In the genomic region with DNA sequence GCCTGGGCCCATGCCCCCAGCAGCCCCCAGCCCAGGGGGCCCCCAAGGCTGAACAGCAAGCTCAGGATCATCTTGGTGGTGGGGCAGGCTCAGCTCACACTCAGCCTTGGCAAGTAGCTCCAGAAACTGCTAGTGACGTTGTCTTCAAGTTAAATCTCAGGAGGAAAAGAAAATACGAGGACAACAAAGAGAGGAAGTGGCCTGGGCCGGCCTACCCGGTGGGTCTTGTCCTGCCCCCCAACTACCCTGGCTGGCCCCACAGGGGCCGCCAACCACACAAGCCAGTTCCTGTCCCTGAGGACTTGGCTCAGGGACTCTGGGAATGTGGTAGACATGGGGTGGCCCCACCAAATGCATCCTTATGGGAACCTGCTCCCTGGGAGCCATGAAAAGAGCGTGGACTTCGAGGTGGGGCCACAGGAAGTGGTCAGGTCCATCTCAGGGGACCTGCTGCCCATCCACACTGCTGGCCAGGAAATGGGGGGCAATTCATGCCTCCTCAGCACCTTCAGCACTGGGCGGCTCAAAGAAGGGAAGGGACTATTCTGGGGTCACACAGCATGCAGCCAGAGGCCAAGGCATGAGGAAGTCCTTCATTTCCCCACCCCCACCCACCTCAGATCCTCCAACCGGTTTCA, we compare ENCODE assay signal across 16 cellular contexts. TPM values are rescaled to one million over a fixed set of nuclear protein-coding genes. Genes with fewer than 3 reads are reported as not detected.
A peak's percentile ranks its signal among the peaks of the same experiment; 100 is the strongest.
DNase-seq lines count a peak whose midpoint lies in the region; ATAC-seq, FAIRE-seq and TF ChIP-seq lines count a peak whose summit lies in the region.
"Had no signal": no experiment of that assay in that cellular context is flagged by ENCODE, and none has a peak within 500 bp of the region (broad histone marks: within the 10 kb centered on the region; RNA-seq: fewer than 3 reads in every experiment).

A gene with protein sequence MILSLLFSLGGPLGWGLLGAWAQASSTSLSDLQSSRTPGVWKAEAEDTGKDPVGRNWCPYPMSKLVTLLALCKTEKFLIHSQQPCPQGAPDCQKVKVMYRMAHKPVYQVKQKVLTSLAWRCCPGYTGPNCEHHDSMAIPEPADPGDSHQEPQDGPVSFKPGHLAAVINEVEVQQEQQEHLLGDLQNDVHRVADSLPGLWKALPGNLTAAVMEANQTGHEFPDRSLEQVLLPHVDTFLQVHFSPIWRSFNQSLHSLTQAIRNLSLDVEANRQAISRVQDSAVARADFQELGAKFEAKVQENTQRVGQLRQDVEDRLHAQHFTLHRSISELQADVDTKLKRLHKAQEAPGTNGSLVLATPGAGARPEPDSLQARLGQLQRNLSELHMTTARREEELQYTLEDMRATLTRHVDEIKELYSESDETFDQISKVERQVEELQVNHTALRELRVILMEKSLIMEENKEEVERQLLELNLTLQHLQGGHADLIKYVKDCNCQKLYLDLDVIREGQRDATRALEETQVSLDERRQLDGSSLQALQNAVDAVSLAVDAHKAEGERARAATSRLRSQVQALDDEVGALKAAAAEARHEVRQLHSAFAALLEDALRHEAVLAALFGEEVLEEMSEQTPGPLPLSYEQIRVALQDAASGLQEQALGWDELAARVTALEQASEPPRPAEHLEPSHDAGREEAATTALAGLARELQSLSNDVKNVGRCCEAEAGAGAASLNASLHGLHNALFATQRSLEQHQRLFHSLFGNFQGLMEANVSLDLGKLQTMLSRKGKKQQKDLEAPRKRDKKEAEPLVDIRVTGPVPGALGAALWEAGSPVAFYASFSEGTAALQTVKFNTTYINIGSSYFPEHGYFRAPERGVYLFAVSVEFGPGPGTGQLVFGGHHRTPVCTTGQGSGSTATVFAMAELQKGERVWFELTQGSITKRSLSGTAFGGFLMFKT (minus strand): TSS at position 145 of the 638 bp plus-strand sequence. CDS start 74 bp downstream, at position 71.

- no peak within 1 kb of the TSS for H2AFZ ChIP-seq in trophoblast cell (ENCODE audit: insufficient read depth, low read length, poor library complexity)

- intact Hi-C loops in ascending aorta (cut with DNase I): loop anchor here (5.0 to 10.0 kb wide), 2 partner anchors 245 to 433 kb away; a partner anchor contains a TSS
- intact Hi-C loops in left cardiac atrium (cut with DNase I): no loop called here

- no peak within 1 kb of the TSS for H3K23ac ChIP-seq in trophoblast cell (ENCODE audit: low read length)

- no peak within 1 kb of the TSS for H3K4me3 ChIP-seq in A549
- H3K4me3 ChIP-seq in ascending aorta: peak within 1 kb of the TSS; percentile 20 to 42
- no peak within 1 kb of the TSS for H3K4me3 ChIP-seq in trophoblast cell (ENCODE audit: low read depth, low read length)

- H3K14ac ChIP-seq in trophoblast cell (ENCODE audit: low read length): peak within 1 kb of the TSS; percentile 26

- no peak within 1 kb of the TSS for H3K4ac ChIP-seq in trophoblast cell (ENCODE audit: low read depth, low read length)

- no peak for FAIRE-seq in A549 (lab: Jason Lieb, UNC)
- FAIRE-seq: colon, islet of Langerhans had no signal

- H2BK12ac ChIP-seq in trophoblast cell (ENCODE audit: low read length): peak within 1 kb of the TSS; percentile 44

- WGBS in A549 (ENCODE audit: missing lambda C conversion rate): 91% methylated on average over 8 of the region's 9 CpGs
- no CpG with 5 or more reads among the region's 9 CpGs for WGBS in trophoblast cell (ENCODE audit: extremely low coverage, insufficient coverage, insufficient read length)

- H3K79me2 ChIP-seq in trophoblast cell (ENCODE audit: control insufficient read depth, insufficient read depth, low read length, poor library complexity): peaks cover 2% of the 10 kb centered on the region

- H3K9me3 ChIP-seq in A549 (no peaks in the 10 kb centered on the region), ascending aorta (no peaks in the 10 kb centered on the region), trophoblast cell (ENCODE audit: insufficient read depth, low read depth, low read length) (peaks cover 12% of the 10 kb centered on the region)

- H3K27ac ChIP-seq in A549 (peak within 1 kb of the TSS; percentile 68 to 89), ascending aorta (peak within 1 kb of the TSS; percentile 95 to 98), trophoblast cell (ENCODE audit: low read depth, low read length) (no peak within 1 kb of the TSS)

- no peak within 1 kb of the TSS for H4K8ac ChIP-seq in trophoblast cell (ENCODE audit: low read depth, low read length)

- H3K4me1 ChIP-seq in A549 (peaks cover 56% of the 10 kb centered on the region), ascending aorta (peaks cover 58 to 67% of the 10 kb centered on the region in 2 donors), trophoblast cell (ENCODE audit: control insufficient read depth in 1 of 2, insufficient read depth in 2 of 2, low read length in 2 of 2) (peaks cover 34 to 45% of the 10 kb centered on the region in 2 experiments)

- H4K12ac ChIP-seq in trophoblast cell (ENCODE audit: low read depth, low read length): no peak within 1 kb of the TSS

- TF ChIP-seq RAD21 in A549 (conservative IDR thresholded peaks at IDR 0.05 in 1 of 2, IDR thresholded peaks at IDR 0.05 in 1 of 2): no peak

- H2BK5ac ChIP-seq in trophoblast cell (ENCODE audit: low read depth, low read length, poor library complexity): no peak within 1 kb of the TSS

- peak within 1 kb of the TSS; percentile 48 for H2AK5ac ChIP-seq in trophoblast cell (ENCODE audit: low read length)

- peak within 1 kb of the TSS; percentile 20 for H4K91ac ChIP-seq in trophoblast cell (ENCODE audit: low read depth, low read length)

- TF ChIP-seq CTCF in A549 (IDR thresholded peaks at IDR 0.05) (no peak), ascending aorta (IDR thresholded peaks at IDR 0.05) (no peak)

- H3K4me2 ChIP-seq in A549 (peak within 1 kb of the TSS; percentile 76), trophoblast cell (ENCODE audit: low read length) (no peak within 1 kb of the TSS)

- H3K27me3 ChIP-seq in ascending aorta (no peaks in the 10 kb centered on the region), trophoblast cell (ENCODE audit: insufficient read depth, low read length) (no peaks in the 10 kb centered on the region)

- TF ChIP-seq EP300 in A549 (IDR thresholded peaks at IDR 0.05): no peak

- CTCF ChIA-PET in A549 (lab: Yijun Ruan, JAX): interaction anchor here (0.6 to 5.6 kb wide), 11 partner anchors 8 to 692 kb away, joined by 3 to 42 read pairs (median 3); a partner anchor contains a TSS

- ATAC-seq in A549 (no peak), left cardiac atrium (peak in 1 of 2 donors; percentile 1), HG02759 (IDR thresholded peaks at IDR 0.05; ENCODE audit: unreplicated experiment) (no peak), GM19324 (IDR thresholded peaks at IDR 0.05; ENCODE audit: low FRiP score, unreplicated experiment) (no peak)
- ATAC-seq: stimulated activated naive CD8-positive, alpha-beta T cell treated with anti-CD3 and anti-CD28 coated beads, Interleukin-15, Interleukin-2, amounts not matched to agents 100 U/mL and 50 U/mL, for 24 hours had no signal

- H2BK120ac ChIP-seq in trophoblast cell (ENCODE audit: insufficient read depth, low read length, poor library complexity): no peak within 1 kb of the TSS

- DNase-seq in A549 (ENCODE audit: low read depth in 1 of 2, low spot score in 1 of 2) (no peak), ascending aorta (ENCODE audit: low spot score in 2 of 2) (peak in 1 of 2 donors; percentile 63), left cardiac atrium (peak; percentile 69), trophoblast cell (no peak), glomerular visceral epithelial cell (ENCODE audit: extremely low spot score) (no peak)
- DNase-seq in activated CD8-positive, alpha-beta memory T cell treated with anti-CD3 and anti-CD28 coated beads, Interleukin-2, amount 50 U/mL, for 4 hours: no peak
- DNase-seq: 8988T; activated T-cell treated with anti-CD3 and anti-CD28 coated beads, Interleukin-2, amount 50 U/mL, for 24 hours; GDM1; KG1; stimulated activated naive CD8-positive, alpha-beta T cell treated with anti-CD3 and anti-CD28 coated beads, Interleukin-15, Interleukin-2, amounts not matched to agents 100 U/mL and 50 U/mL, for 24 hours; T-helper 2 cell had no signal

- POLR2A ChIA-PET in A549 (lab: Yijun Ruan, JAX): interaction anchor here (1.8 kb wide), 1 partner anchor 13 kb away, joined by 5 read pairs; no protein-coding TSS in a partner anchor

- no peak within 1 kb of the TSS for H3K9ac ChIP-seq in trophoblast cell (ENCODE audit: low read length)

- peaks cover 13% of the 10 kb centered on the region for H3K79me1 ChIP-seq in trophoblast cell (ENCODE audit: low read length)

- no peak for TF ChIP-seq POLR2A in A549 (IDR thresholded peaks at IDR 0.05; ENCODE audit: low read length)

- H3K36me3 ChIP-seq in ascending aorta (no peaks in the 10 kb centered on the region), trophoblast cell (ENCODE audit: control insufficient read depth in 1 of 2, insufficient read depth in 2 of 2, low read length in 2 of 2) (no peaks in the 10 kb centered on the region)

- H3K18ac ChIP-seq in trophoblast cell (ENCODE audit: low read length): no peak within 1 kb of the TSS

TF ChIP-seq in A549, 52 proteins besides CTCF, POLR2A, EP300 and RAD21 (continues in another document):
- TF ChIP-seq EHF (CRISPR knock-in tag; IDR thresholded peaks at IDR 0.05): no peak
- TF ChIP-seq NFE2L2 (conservative IDR thresholded peaks at IDR 0.05; ENCODE audit: low read length): no peak
- TF ChIP-seq RNF2 (IDR thresholded peaks at IDR 0.05; ENCODE audit: borderline replicate concordance, low read depth): no peak
- TF ChIP-seq FOSL2 (IDR thresholded peaks at IDR 0.05): no peak
- no peak for TF ChIP-seq FOSL2 (CRISPR knock-in tag; IDR thresholded peaks at IDR 0.05)
- no peak for TF ChIP-seq TP53 (CRISPR knock-in tag; IDR thresholded peaks at IDR 0.05)
- no peak for TF ChIP-seq POLR2AphosphoS2 (conservative IDR thresholded peaks at IDR 0.05; ENCODE audit: low read length)

RNA-seq across cellular contexts. Expression of the gene that starts here (rescaled TPM):
- polyA plus RNA-seq in A549 (2011; rRNA removed) (1.1 and 1.4 TPM in 2 replicates), A549 (2017; fragmentation: RNase III; extraction: RNeasy Plus Mini Kit Qiagen cat#74134 plus additional on column Dnase treatment) (0.33 to 0.54 TPM (median 0.35 TPM) in 3 replicates)
- 0.36 and 0.54 TPM in 2 replicates for polyA plus RNA-seq in A549 (2012; cell fraction: cytosol; rRNA removed)
- 0.67 and 0.81 TPM in 2 replicates for polyA plus RNA-seq in A549 (2012; cell fraction: nucleus; rRNA removed)
- 1.3 and 1.7 TPM in 2 replicates for polyA minus RNA-seq in A549 (2011; rRNA and poly(A)+ RNA removed)
- total RNA-seq in ascending aorta (282 TPM), left cardiac atrium (10 to 100 TPM; 38.6 to 62.1 TPM)
- polyA plus RNA-seq in trophoblast cell (2013): 0.06 and 0.14 TPM in 2 replicates

Comparison
In these comparisons a context has a peak if more than half of its experiments do, and no peak if none do; other contexts are left out.
1. H3K4me3 ChIP-seq: peak in ascending aorta (2 of 2); none in A549 (single experiment) and trophoblast cell (single experiment).